28 cellular contexts compared by ENCODE assay signal in the genomic region with DNA sequence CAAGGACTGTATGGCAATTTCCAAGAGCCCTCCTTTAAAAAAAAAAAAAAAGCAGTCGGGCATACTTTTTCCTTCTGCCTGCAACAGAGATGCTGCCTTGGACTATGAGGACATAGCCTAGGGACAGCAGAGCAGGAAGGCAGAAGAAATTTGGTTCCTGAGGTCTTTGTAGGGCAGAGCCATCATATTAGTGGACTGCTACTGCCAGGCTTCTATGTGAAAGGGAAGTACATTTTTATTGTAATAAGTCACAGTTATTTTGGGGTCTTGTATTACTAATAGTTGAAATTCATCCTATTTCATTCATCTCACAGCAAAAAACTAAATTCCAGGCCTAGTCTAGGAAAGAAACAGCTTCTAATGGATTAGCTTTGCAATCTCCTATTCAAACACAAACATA.
"Had no signal": no experiment of that assay in that cellular context is flagged by ENCODE, and none has a peak within 500 bp of the region (broad histone marks: within the 10 kb centered on the region; RNA-seq: fewer than 3 reads in every experiment).

No MANE protein-coding gene starts in this region.

- H3K9me3 ChIP-seq: gastrocnemius medialis, ovary, psoas muscle, sigmoid colon, transverse colon, upper lobe of right lung, uterus had no signal

- H3K79me2 ChIP-seq: hepatocyte had no signal

- H3K27ac Mint-ChIP-seq: dendritic cell treated with granulocyte-macrophage colony-stimulating factor and Interleukin-4, amounts not matched to agents 40 ng/mL and 50 ng/mL, for 4 days; endodermal cell; memory B cell; naive B cell; nephron progenitor cell; stimulated activated memory B cell treated with anti-CD40 and anti-IgM and Interleukin-4, amounts not matched to agents 10 μg/mL and 1 μg/mL and 100 μg/mL, for 72 hours had no signal

- H3K4me2 ChIP-seq: hepatocyte had no signal

- H3K36me3 Mint-ChIP-seq: memory B cell; naive B cell; stimulated activated memory B cell treated with anti-CD40 and anti-IgM and Interleukin-4, amounts not matched to agents 10 μg/mL and 1 μg/mL and 100 μg/mL, for 72 hours had no signal

- H3K36me3 ChIP-seq: gastrocnemius medialis, ovary, sigmoid colon, spleen, transverse colon, upper lobe of right lung, uterus had no signal

- ATAC-seq: esophagus mucosa; gastrocnemius medialis; left lobe of liver; psoas muscle; right cardiac atrium; stimulated activated memory B cell treated with anti-CD40 and anti-IgM and Interleukin-4, amounts not matched to agents 10 μg/mL and 1 μg/mL and 100 μg/mL, for 72 hours; stimulated activated naive CD8-positive, alpha-beta T cell treated with anti-CD3 and anti-CD28 coated beads, Interleukin-15, Interleukin-2, amounts not matched to agents 100 U/mL and 50 U/mL, for 24 hours; upper lobe of right lung had no signal

- H3K27me3 Mint-ChIP-seq: dendritic cell treated with granulocyte-macrophage colony-stimulating factor and Interleukin-4, amounts not matched to agents 40 ng/mL and 50 ng/mL, for 4 days had no signal

- H2AFZ ChIP-seq: hepatocyte had no signal

- H3K4me3 ChIP-seq: gastrocnemius medialis, hepatocyte, lung, ovary, psoas muscle, sigmoid colon, skin epidermis, spleen, transverse colon, upper lobe of right lung, uterus had no signal

- H3K4me3 Mint-ChIP-seq: dendritic cell treated with granulocyte-macrophage colony-stimulating factor and Interleukin-4, amounts not matched to agents 40 ng/mL and 50 ng/mL, for 4 days; endodermal cell; memory B cell; naive B cell; nephron progenitor cell; stimulated activated memory B cell treated with anti-CD40 and anti-IgM and Interleukin-4, amounts not matched to agents 10 μg/mL and 1 μg/mL and 100 μg/mL, for 72 hours had no signal

- H3K27me3 ChIP-seq: gastrocnemius medialis, hepatocyte, ovary, sigmoid colon, spleen, transverse colon, upper lobe of right lung, uterus had no signal

- DNase-seq: effector CD8-positive, alpha-beta T cell; endodermal cell; gastrocnemius medialis; head of caudate nucleus; kidney; naive B cell; nephron progenitor cell; occipital lobe; ovary; posterior cingulate gyrus; psoas muscle; right cardiac atrium; sigmoid colon; spleen; stimulated activated CD4-positive, alpha-beta T cell treated with anti-CD3 and anti-CD28 coated beads, Interleukin-4, amount 100 ng/mL, for 4 hours; stimulated activated naive CD8-positive, alpha-beta T cell treated with anti-CD3 and anti-CD28 coated beads, Interleukin-15, Interleukin-2, amounts not matched to agents 100 U/mL and 50 U/mL, for 24 hours; transverse colon; upper lobe of right lung; uterus had no signal

- H3K27ac ChIP-seq: epithelial cell of prostate, gastrocnemius medialis, hepatocyte, ovary, psoas muscle, sigmoid colon, spleen, transverse colon, upper lobe of right lung, uterus had no signal

- H3K9me3 Mint-ChIP-seq: dendritic cell treated with granulocyte-macrophage colony-stimulating factor and Interleukin-4, amounts not matched to agents 40 ng/mL and 50 ng/mL, for 4 days; memory B cell; stimulated activated memory B cell treated with anti-CD40 and anti-IgM and Interleukin-4, amounts not matched to agents 10 μg/mL and 1 μg/mL and 100 μg/mL, for 72 hours had no signal

- H3K4me1 Mint-ChIP-seq: memory B cell; naive B cell; nephron progenitor cell; stimulated activated memory B cell treated with anti-CD40 and anti-IgM and Interleukin-4, amounts not matched to agents 10 μg/mL and 1 μg/mL and 100 μg/mL, for 72 hours had no signal

- H3K4me1 ChIP-seq: psoas muscle, spleen, transverse colon, uterus had no signal
